14 cellular contexts compared by ENCODE assay signal in genomic region chr11:16806791-16807190, GRCh38.
DNase-seq lines count a peak whose midpoint lies in the region; ATAC-seq and TF ChIP-seq lines count a peak whose summit lies in the region.
"Had no signal": no experiment of that assay in that cellular context is flagged by ENCODE, and none has a peak within 500 bp of the region (broad histone marks: within the 10 kb centered on the region; RNA-seq: fewer than 3 reads in every experiment).

No MANE protein-coding gene starts in this region.

- H3K9ac ChIP-seq in PC-3 (ENCODE audit: low read length) (no peak overlapping the region), fibroblast of lung (ENCODE audit: insufficient read depth, low read length) (no peak overlapping the region)

- no peak overlapping the region for H3K4me3 ChIP-seq in CD8-positive, alpha-beta memory T cell (ENCODE audit: low read length)
- H3K4me3 ChIP-seq in PC-3 (ENCODE audit: low read length) (no peak overlapping the region), fibroblast of lung (replicated peaks in 1 of 4; ENCODE audit: control extremely low read depth in 1 of 4, insufficient read depth in 1 of 4, low read depth in 3 of 4, low read length in 4 of 4) (no peak overlapping the region), osteoblast (ENCODE audit: insufficient read depth, low read length) (no peak overlapping the region)
- H3K4me3 ChIP-seq: adrenal gland, SJSA1, stomach had no signal

- H3K4me1 Mint-ChIP-seq in CD8-positive, alpha-beta memory T cell = peaks cover 3 to 40% (median 32%) of the 10 kb centered on the region in 3 donors
- H3K4me1 Mint-ChIP-seq: WTC11 had no signal

- BruUV-seq in PC-3 (replicated peaks; lab: Mats Ljungman, UMichigan) = no TSS peak

- peak overlapping the region in 6 of 8 donors; percentile 3 to 94 (median 85) for H3K27ac Mint-ChIP-seq in CD8-positive, alpha-beta memory T cell
- H3K27ac Mint-ChIP-seq: WTC11 had no signal

- H3K79me2 ChIP-seq in PC-3 (ENCODE audit: low read length) (no peaks in the 10 kb centered on the region), fibroblast of lung (ENCODE audit: control insufficient read depth, insufficient read depth, low read length) (no peaks in the 10 kb centered on the region), osteoblast (ENCODE audit: insufficient read depth, low read length) (no peaks in the 10 kb centered on the region)

- no peak for TF ChIP-seq CTCF in PC-3 (conservative IDR thresholded peaks at IDR 0.05; ENCODE audit: low read depth, low read length)
- no peak for TF ChIP-seq CTCF in fibroblast of lung (conservative IDR thresholded peaks at IDR 0.05 in 1 of 2, IDR thresholded peaks at IDR 0.05 in 1 of 2; ENCODE audit: low read depth in 1 of 2, low read length in 2 of 2)
- TF ChIP-seq CTCF in osteoblast (IDR thresholded peaks at IDR 0.05; ENCODE audit: extremely low read depth, low read depth, low read length) = no peak

- H3K4me2 ChIP-seq in PC-3 (ENCODE audit: low read length) (0 out of 2 replicates have a peak overlapping the region, but pooled peaks have one; percentile 28), fibroblast of lung (ENCODE audit: extremely low read depth, insufficient read depth, low read length) (peak overlapping the region; percentile 1), osteoblast (ENCODE audit: insufficient read depth, low read length) (no peak overlapping the region)

- peaks cover 0 to 5% (median 2%) of the 10 kb centered on the region in 3 donors for H3K36me3 Mint-ChIP-seq in CD8-positive, alpha-beta memory T cell
- H3K36me3 Mint-ChIP-seq: WTC11 had no signal

- intact Hi-C loops in PC-3 (cut with micrococcal nuclease) = no loop called here

- no peaks in the 10 kb centered on the region for H3K27me3 ChIP-seq in CD8-positive, alpha-beta memory T cell (ENCODE audit: insufficient read depth, low read length, poor library complexity, severe bottlenecking)
- no peaks in the 10 kb centered on the region for H3K27me3 ChIP-seq in PC-3 (ENCODE audit: low read length)
- peaks cover 3% of the 10 kb centered on the region for H3K27me3 ChIP-seq in fibroblast of lung (ENCODE audit: control insufficient read depth, insufficient read depth, low read length)
- H3K27me3 ChIP-seq in osteoblast (ENCODE audit: insufficient read depth, low read length) = no peaks in the 10 kb centered on the region
- H3K27me3 ChIP-seq: adrenal gland, stomach had no signal

- no peak for DNase-seq in CD8-positive, alpha-beta memory T cell
- no peak for DNase-seq in PC-3
- DNase-seq in fibroblast of lung (ENCODE audit: low read depth in 2 of 2) = peak; percentile 55 to 89
- no peak for DNase-seq in osteoblast (ENCODE audit: insufficient read length, low spot score, missing footprints)
- no peak for DNase-seq in LoVo (ENCODE audit: low spot score)
- no peak for DNase-seq in NCI-H1105 treated with DMSO at 0.1 percent for 48 hours (lab: John Stamatoyannopoulos, UW)
- DNase-seq: adrenal gland; effector memory CD4-positive, alpha-beta T cell; NCI-H82; stomach had no signal

- H3K9me3 ChIP-seq in CD8-positive, alpha-beta memory T cell (ENCODE audit: low read length) = no peaks in the 10 kb centered on the region
- H3K9me3 ChIP-seq in PC-3 (ENCODE audit: low read length) (no peaks in the 10 kb centered on the region), fibroblast of lung (ENCODE audit: control insufficient read depth, insufficient read depth, low read depth, low read length) (no peaks in the 10 kb centered on the region), osteoblast (ENCODE audit: low read depth, low read length) (no peaks in the 10 kb centered on the region)
- H3K9me3 ChIP-seq: adrenal gland, SJSA1, stomach had no signal

- H3K4me1 ChIP-seq in CD8-positive, alpha-beta memory T cell (ENCODE audit: insufficient read depth, low read length) = no peaks in the 10 kb centered on the region
- H3K4me1 ChIP-seq in PC-3 (ENCODE audit: insufficient read depth, low read length) (peaks cover 39% of the 10 kb centered on the region), fibroblast of lung (ENCODE audit: control insufficient read depth, extremely low read depth, insufficient read depth, low read length) (peaks cover 6% of the 10 kb centered on the region), osteoblast (ENCODE audit: insufficient read depth, low read length) (peaks cover 32% of the 10 kb centered on the region)
- H3K4me1 ChIP-seq: SJSA1 had no signal

- H4K20me1 ChIP-seq in PC-3 (ENCODE audit: low read length) (no peaks in the 10 kb centered on the region), fibroblast of lung (ENCODE audit: control insufficient read depth, extremely low read depth, insufficient read depth, low read length) (no peaks in the 10 kb centered on the region), osteoblast (ENCODE audit: insufficient read depth, low read length) (no peaks in the 10 kb centered on the region)

- peaks cover 4 to 15% of the 10 kb centered on the region in 2 donors for H3K27me3 Mint-ChIP-seq in CD8-positive, alpha-beta memory T cell

- POLR2A ChIA-PET in CD8-positive, alpha-beta memory T cell (lab: Charles Lee) = no interaction called here
- POLR2A ChIA-PET in PC-3 (lab: Charles Lee; ENCODE audit: unreplicated experiment) = no interaction called here

- peak overlapping the region in 3 of 7 donors; percentile 19 to 58 (median 36) for H3K4me3 Mint-ChIP-seq in CD8-positive, alpha-beta memory T cell
- H3K4me3 Mint-ChIP-seq: WTC11 had no signal

- no peaks in the 10 kb centered on the region for H3F3A ChIP-seq in PC-3 (ENCODE audit: low read length, unreplicated experiment)

- no peaks in the 10 kb centered on the region for H3K36me3 ChIP-seq in CD8-positive, alpha-beta memory T cell (ENCODE audit: insufficient read depth, low read length)
- H3K36me3 ChIP-seq in PC-3 (ENCODE audit: low read depth, low read length) (0 out of 2 replicates have a peak, but pooled peaks cover 5% of the 10 kb centered on the region), fibroblast of lung (ENCODE audit: control insufficient read depth, insufficient read depth, low read length) (no peaks in the 10 kb centered on the region), osteoblast (ENCODE audit: insufficient read depth, low read length) (no peaks in the 10 kb centered on the region)
- H3K36me3 ChIP-seq: adrenal gland, SJSA1 had no signal

- H3K27ac ChIP-seq in CD8-positive, alpha-beta memory T cell (ENCODE audit: low read depth, low read length) = no peak overlapping the region
- H3K27ac ChIP-seq in PC-3 (ENCODE audit: low read length) = no peak overlapping the region
- no peak overlapping the region for H3K27ac ChIP-seq in fibroblast of lung (ENCODE audit: insufficient read depth, low read length)
- peak overlapping the region; percentile 47 for H3K27ac ChIP-seq in osteoblast (ENCODE audit: low read depth, low read length)
- H3K27ac ChIP-seq: SJSA1 had no signal

- CTCF ChIA-PET in CD8-positive, alpha-beta memory T cell (lab: Charles Lee) = interaction anchor here (0.8 to 0.9 kb wide), 2 partner anchors 13 to 18 kb away, joined by 3 to 5 read pairs; no protein-coding TSS in a partner anchor
- CTCF ChIA-PET in PC-3 (lab: Charles Lee) = interaction anchor here (1.0 kb wide), 1 partner anchor 13 kb away, joined by 3 read pairs; no protein-coding TSS in a partner anchor

- H3K9me3 Mint-ChIP-seq in CD8-positive, alpha-beta memory T cell = no peaks in the 10 kb centered on the region
- H3K9me3 Mint-ChIP-seq: WTC11 had no signal

- no peaks in the 10 kb centered on the region for H3K9me2 ChIP-seq in PC-3 (replicated peaks; ENCODE audit: low read length)

- H2AFZ ChIP-seq in PC-3 (ENCODE audit: low read length) (no peak overlapping the region), fibroblast of lung (ENCODE audit: low read length) (no peak overlapping the region), osteoblast (ENCODE audit: low read length) (no peak overlapping the region)

- ATAC-seq in PC-3 (no peak), GM18517 (IDR thresholded peaks at IDR 0.05; ENCODE audit: unreplicated experiment) (no peak), GM18870 (IDR thresholded peaks at IDR 0.05; ENCODE audit: unreplicated experiment) (no peak)
- ATAC-seq: WTC11 had no signal

Comparison
In these comparisons a context has a peak if more than half of its experiments do, and no peak if none do; other contexts are left out.
1. DNase-seq: peak in fibroblast of lung (2 of 2); none in CD8-positive, alpha-beta memory T cell (0 of 5), PC-3 (single experiment), osteoblast (single experiment), LoVo (single experiment) and NCI-H1105 treated with DMSO at 0.1 percent for 48 hours (single experiment).